Comparison of ENCODE assay signal across 1 cellular context in the genomic region with DNA sequence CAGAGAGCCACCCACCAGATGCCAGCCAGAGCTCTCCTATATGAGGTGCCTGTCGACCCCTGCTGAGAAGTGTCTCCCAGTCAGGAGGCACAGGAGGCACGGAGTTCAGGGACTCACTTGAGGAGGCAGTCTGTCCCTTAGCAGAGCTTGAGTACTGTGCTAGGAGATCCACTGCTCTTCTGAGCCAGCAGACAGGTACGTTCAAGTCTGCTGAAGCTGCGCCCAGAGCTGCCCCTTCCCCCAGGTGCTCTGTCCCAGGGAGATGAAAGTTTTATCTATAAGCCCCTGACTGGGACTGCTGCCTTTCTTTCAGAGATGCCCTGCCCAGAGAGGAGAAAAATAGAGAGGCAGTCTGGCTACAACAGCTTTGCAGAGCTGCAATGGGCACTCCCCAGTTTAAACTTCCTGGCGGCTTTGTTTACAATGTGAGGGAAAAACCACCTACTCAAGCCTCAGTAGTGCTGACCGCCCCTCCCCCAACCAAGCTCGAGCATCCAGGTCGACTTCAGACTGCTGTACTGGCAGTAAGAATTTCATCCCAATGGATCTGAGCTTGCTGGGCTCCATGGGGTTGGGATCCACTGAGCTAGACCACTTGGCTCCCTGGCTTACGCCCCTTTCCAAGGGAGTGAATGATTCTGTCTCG.
TF ChIP-seq lines count a peak whose summit lies in the region.

No MANE protein-coding gene starts in this region.

TF ChIP-seq in GM23338, 12 proteins besides CTCF, POLR2A, EP300 and RAD21 (continued from another document):
- TF ChIP-seq, protein P1, sequence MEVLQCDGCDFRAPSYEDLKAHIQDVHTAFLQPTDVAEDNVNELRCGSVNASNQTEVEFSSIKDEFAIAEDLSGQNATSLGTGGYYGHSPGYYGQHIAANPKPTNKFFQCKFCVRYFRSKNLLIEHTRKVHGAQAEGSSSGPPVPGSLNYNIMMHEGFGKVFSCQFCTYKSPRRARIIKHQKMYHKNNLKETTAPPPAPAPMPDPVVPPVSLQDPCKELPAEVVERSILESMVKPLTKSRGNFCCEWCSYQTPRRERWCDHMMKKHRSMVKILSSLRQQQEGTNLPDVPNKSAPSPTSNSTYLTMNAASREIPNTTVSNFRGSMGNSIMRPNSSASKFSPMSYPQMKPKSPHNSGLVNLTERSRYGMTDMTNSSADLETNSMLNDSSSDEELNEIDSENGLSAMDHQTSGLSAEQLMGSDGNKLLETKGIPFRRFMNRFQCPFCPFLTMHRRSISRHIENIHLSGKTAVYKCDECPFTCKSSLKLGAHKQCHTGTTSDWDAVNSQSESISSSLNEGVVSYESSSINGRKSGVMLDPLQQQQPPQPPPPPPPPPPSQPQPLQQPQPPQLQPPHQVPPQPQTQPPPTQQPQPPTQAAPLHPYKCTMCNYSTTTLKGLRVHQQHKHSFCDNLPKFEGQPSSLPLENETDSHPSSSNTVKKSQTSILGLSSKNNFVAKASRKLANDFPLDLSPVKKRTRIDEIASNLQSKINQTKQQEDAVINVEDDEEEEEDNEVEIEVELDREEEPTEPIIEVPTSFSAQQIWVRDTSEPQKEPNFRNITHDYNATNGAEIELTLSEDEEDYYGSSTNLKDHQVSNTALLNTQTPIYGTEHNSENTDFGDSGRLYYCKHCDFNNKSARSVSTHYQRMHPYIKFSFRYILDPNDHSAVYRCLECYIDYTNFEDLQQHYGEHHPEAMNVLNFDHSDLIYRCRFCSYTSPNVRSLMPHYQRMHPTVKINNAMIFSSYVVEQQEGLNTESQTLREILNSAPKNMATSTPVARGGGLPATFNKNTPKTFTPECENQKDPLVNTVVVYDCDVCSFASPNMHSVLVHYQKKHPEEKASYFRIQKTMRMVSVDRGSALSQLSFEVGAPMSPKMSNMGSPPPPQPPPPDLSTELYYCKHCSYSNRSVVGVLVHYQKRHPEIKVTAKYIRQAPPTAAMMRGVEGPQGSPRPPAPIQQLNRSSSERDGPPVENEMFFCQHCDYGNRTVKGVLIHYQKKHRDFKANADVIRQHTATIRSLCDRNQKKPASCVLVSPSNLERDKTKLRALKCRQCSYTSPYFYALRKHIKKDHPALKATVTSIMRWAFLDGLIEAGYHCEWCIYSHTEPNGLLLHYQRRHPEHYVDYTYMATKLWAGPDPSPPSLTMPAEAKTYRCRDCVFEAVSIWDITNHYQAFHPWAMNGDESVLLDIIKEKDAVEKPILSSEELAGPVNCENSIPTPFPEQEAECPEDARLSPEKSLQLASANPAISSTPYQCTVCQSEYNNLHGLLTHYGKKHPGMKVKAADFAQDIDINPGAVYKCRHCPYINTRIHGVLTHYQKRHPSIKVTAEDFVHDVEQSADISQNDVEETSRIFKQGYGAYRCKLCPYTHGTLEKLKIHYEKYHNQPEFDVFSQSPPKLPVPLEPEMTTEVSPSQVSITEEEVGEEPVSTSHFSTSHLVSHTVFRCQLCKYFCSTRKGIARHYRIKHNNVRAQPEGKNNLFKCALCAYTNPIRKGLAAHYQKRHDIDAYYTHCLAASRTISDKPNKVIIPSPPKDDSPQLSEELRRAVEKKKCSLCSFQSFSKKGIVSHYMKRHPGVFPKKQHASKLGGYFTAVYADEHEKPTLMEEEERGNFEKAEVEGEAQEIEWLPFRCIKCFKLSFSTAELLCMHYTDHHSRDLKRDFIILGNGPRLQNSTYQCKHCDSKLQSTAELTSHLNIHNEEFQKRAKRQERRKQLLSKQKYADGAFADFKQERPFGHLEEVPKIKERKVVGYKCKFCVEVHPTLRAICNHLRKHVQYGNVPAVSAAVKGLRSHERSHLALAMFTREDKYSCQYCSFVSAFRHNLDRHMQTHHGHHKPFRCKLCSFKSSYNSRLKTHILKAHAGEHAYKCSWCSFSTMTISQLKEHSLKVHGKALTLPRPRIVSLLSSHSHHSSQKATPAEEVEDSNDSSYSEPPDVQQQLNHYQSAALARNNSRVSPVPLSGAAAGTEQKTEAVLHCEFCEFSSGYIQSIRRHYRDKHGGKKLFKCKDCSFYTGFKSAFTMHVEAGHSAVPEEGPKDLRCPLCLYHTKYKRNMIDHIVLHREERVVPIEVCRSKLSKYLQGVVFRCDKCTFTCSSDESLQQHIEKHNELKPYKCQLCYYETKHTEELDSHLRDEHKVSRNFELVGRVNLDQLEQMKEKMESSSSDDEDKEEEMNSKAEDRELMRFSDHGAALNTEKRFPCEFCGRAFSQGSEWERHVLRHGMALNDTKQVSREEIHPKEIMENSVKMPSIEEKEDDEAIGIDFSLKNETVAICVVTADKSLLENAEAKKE (CRISPR knock-in tag; IDR thresholded peaks at IDR 0.05): no peak
- TF ChIP-seq NANOG (IDR thresholded peaks at IDR 0.05; ENCODE audit: borderline replicate concordance) (no peak), CREB1 (CRISPR knock-in tag; IDR thresholded peaks at IDR 0.05; ENCODE audit: low read depth) (no peak)
- TF ChIP-seq, protein P2, sequence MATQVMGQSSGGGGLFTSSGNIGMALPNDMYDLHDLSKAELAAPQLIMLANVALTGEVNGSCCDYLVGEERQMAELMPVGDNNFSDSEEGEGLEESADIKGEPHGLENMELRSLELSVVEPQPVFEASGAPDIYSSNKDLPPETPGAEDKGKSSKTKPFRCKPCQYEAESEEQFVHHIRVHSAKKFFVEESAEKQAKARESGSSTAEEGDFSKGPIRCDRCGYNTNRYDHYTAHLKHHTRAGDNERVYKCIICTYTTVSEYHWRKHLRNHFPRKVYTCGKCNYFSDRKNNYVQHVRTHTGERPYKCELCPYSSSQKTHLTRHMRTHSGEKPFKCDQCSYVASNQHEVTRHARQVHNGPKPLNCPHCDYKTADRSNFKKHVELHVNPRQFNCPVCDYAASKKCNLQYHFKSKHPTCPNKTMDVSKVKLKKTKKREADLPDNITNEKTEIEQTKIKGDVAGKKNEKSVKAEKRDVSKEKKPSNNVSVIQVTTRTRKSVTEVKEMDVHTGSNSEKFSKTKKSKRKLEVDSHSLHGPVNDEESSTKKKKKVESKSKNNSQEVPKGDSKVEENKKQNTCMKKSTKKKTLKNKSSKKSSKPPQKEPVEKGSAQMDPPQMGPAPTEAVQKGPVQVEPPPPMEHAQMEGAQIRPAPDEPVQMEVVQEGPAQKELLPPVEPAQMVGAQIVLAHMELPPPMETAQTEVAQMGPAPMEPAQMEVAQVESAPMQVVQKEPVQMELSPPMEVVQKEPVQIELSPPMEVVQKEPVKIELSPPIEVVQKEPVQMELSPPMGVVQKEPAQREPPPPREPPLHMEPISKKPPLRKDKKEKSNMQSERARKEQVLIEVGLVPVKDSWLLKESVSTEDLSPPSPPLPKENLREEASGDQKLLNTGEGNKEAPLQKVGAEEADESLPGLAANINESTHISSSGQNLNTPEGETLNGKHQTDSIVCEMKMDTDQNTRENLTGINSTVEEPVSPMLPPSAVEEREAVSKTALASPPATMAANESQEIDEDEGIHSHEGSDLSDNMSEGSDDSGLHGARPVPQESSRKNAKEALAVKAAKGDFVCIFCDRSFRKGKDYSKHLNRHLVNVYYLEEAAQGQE (IDR thresholded peaks at IDR 0.05; ENCODE audit: unreplicated experiment): no peak
